1 cellular context compared by ENCODE assay signal in genomic region chr2:40367032-40367431, GRCh38.
TF ChIP-seq lines count a peak whose summit lies in the region.

No MANE protein-coding gene starts in this region.

TF ChIP-seq in IMR-90, 13 proteins besides CTCF, POLR2A, EP300 and RAD21 (continued from another document):
- TF ChIP-seq RFX5 (IDR thresholded peaks at IDR 0.05; ENCODE audit: low read depth, low read length), result no peak
- no peak for TF ChIP-seq MAFK (IDR thresholded peaks at IDR 0.05; ENCODE audit: low read depth, low read length)
- no peak for TF ChIP-seq FOS (IDR thresholded peaks at IDR 0.05; ENCODE audit: low read depth, low read length)
- TF ChIP-seq CEBPB (IDR thresholded peaks at IDR 0.05; ENCODE audit: low read depth, low read length), result no peak
TF ChIP-seq in IMR-90: peak in this region for 0.
